Comparison of ENCODE assay signal across 1 cellular context in the genomic region with DNA sequence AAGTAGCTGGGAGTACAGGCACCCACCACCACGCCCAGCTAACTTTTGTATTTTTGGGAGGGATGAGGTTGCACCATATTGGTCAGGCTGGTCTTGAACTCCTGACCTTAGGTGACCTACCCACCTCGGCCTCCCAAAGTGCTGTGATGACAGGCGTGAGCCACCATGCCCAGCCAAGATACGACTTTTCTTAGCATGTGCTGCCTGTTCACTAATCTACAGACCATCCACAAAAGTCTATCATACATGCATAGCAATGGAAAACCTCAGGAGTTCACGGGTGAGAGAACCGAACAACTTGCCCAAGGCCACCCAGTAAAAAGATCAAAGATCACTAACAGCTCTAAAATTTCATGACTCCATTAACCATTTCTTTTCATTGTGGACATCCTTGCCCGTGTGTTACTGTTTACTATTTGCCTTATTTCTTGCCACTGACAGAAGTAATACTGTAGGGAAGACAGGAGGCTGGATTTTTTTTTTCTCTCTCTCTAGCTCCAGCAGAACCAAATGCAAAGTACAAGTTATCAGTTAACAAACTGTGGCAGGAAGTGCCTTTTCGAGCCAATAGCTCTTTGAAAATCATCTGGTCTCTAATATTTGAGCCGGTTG.
TF ChIP-seq lines count a peak whose summit lies in the region.

No MANE protein-coding gene starts in this region.

TF ChIP-seq in HCT116, 20 proteins besides CTCF, POLR2A, EP300 and RAD21 (continued from another document):
- TF ChIP-seq, protein P1, sequence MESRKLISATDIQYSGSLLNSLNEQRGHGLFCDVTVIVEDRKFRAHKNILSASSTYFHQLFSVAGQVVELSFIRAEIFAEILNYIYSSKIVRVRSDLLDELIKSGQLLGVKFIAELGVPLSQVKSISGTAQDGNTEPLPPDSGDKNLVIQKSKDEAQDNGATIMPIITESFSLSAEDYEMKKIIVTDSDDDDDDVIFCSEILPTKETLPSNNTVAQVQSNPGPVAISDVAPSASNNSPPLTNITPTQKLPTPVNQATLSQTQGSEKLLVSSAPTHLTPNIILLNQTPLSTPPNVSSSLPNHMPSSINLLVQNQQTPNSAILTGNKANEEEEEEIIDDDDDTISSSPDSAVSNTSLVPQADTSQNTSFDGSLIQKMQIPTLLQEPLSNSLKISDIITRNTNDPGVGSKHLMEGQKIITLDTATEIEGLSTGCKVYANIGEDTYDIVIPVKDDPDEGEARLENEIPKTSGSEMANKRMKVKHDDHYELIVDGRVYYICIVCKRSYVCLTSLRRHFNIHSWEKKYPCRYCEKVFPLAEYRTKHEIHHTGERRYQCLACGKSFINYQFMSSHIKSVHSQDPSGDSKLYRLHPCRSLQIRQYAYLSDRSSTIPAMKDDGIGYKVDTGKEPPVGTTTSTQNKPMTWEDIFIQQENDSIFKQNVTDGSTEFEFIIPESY (IDR thresholded peaks at IDR 0.05; ENCODE audit: extremely low read depth, insufficient replicate concordance, low read length) = no peak
- TF ChIP-seq ZNF274 (IDR thresholded peaks at IDR 0.05; ENCODE audit: low read depth, low read length) (no peak), CBX3 (IDR thresholded peaks at IDR 0.05; ENCODE audit: low read depth) (no peak), TCF7L2 (IDR thresholded peaks at IDR 0.05; ENCODE audit: borderline replicate concordance, extremely low read depth, insufficient read depth, insufficient read length) (no peak), YY1 (IDR thresholded peaks at IDR 0.05; ENCODE audit: extremely low read depth, insufficient replicate concordance, low read depth, low read length) (no peak), EZH2phosphoT487 (IDR thresholded peaks at IDR 0.05; ENCODE audit: borderline replicate concordance) (no peak), SP1 (IDR thresholded peaks at IDR 0.05; ENCODE audit: low read depth) (no peak), EZH2 (IDR thresholded peaks at IDR 0.05) (no peak)
- TF ChIP-seq, protein P2, sequence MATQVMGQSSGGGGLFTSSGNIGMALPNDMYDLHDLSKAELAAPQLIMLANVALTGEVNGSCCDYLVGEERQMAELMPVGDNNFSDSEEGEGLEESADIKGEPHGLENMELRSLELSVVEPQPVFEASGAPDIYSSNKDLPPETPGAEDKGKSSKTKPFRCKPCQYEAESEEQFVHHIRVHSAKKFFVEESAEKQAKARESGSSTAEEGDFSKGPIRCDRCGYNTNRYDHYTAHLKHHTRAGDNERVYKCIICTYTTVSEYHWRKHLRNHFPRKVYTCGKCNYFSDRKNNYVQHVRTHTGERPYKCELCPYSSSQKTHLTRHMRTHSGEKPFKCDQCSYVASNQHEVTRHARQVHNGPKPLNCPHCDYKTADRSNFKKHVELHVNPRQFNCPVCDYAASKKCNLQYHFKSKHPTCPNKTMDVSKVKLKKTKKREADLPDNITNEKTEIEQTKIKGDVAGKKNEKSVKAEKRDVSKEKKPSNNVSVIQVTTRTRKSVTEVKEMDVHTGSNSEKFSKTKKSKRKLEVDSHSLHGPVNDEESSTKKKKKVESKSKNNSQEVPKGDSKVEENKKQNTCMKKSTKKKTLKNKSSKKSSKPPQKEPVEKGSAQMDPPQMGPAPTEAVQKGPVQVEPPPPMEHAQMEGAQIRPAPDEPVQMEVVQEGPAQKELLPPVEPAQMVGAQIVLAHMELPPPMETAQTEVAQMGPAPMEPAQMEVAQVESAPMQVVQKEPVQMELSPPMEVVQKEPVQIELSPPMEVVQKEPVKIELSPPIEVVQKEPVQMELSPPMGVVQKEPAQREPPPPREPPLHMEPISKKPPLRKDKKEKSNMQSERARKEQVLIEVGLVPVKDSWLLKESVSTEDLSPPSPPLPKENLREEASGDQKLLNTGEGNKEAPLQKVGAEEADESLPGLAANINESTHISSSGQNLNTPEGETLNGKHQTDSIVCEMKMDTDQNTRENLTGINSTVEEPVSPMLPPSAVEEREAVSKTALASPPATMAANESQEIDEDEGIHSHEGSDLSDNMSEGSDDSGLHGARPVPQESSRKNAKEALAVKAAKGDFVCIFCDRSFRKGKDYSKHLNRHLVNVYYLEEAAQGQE (IDR thresholded peaks at IDR 0.05; ENCODE audit: low read depth) = no peak
- TF ChIP-seq, protein P3, sequence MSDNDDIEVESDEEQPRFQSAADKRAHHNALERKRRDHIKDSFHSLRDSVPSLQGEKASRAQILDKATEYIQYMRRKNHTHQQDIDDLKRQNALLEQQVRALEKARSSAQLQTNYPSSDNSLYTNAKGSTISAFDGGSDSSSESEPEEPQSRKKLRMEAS (IDR thresholded peaks at IDR 0.05) = no peak
- TF ChIP-seq, protein P4, sequence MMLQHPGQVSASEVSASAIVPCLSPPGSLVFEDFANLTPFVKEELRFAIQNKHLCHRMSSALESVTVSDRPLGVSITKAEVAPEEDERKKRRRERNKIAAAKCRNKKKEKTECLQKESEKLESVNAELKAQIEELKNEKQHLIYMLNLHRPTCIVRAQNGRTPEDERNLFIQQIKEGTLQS (IDR thresholded peaks at IDR 0.05) = no peak
